1 cellular context compared by ENCODE assay signal in the genomic region with DNA sequence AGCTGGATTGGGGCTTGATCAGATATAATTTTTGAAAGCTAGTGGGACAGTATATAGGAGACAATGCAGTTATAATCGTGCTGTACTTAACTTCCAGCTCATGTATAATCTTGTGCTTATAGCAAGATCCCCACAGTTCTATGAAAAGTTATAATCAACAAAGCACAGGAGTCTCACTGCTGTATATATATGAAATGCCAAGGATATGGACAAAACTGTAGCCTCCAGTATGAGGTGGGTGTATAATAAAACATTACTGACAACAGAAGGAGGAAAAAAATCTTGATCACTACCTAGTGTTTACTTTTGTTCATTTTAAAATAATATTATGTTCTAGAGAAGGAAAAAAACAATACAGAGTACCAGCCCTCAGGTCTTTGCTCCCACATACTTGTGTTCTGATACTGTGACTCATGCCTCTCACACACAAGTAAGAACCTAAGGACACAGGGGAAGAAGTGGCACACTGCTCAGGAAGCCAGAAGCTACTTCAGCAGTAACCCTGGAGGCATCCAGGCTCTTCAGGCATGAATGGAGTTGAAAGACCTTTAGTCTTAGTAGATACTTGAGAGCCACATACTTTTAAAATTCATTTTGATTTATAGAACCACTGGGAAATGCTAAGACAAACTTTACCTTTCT.
TF ChIP-seq lines count a peak whose summit lies in the region.

No MANE protein-coding gene starts in this region.

TF ChIP-seq in endothelial cell of umbilical vein, 7 proteins besides CTCF, POLR2A, EP300 and RAD21:
- TF ChIP-seq FOS (IDR thresholded peaks at IDR 0.05; ENCODE audit: borderline replicate concordance, insufficient read depth, low read length) = peak; percentile 68
- TF ChIP-seq POLR2AphosphoS5 (IDR thresholded peaks at IDR 0.05; ENCODE audit: insufficient read depth, low read depth, low read length) = peak; percentile 25
- no peak for TF ChIP-seq EZH2 (IDR thresholded peaks at IDR 0.05; ENCODE audit: borderline replicate concordance, low read depth, low read length, severe bottlenecking)
